1 cellular context compared by ENCODE assay signal in the genomic region with DNA sequence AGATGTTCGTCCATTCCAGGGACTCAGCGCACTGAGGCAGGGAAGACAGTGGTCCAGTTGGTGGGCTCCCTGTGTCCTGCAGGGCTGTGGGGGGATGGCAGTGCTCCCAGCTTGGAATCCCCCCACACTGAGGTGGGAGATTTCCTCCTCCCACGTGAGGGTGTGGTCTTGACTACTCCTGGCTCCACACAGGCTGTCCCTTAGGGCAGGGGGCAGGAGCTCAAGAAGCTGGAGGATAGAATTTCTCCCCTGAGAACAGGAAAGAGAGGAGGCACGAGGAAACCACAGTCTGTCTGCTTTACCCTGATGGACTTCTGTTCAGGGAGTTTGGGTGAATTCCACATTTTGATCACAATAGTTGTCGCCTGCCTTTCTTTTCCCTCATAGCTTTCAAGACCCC.
TF ChIP-seq lines count a peak whose summit lies in the region.

No MANE protein-coding gene starts in this region.

TF ChIP-seq in H1, 55 proteins besides CTCF, POLR2A, EP300 and RAD21:
- TF ChIP-seq, protein P1, sequence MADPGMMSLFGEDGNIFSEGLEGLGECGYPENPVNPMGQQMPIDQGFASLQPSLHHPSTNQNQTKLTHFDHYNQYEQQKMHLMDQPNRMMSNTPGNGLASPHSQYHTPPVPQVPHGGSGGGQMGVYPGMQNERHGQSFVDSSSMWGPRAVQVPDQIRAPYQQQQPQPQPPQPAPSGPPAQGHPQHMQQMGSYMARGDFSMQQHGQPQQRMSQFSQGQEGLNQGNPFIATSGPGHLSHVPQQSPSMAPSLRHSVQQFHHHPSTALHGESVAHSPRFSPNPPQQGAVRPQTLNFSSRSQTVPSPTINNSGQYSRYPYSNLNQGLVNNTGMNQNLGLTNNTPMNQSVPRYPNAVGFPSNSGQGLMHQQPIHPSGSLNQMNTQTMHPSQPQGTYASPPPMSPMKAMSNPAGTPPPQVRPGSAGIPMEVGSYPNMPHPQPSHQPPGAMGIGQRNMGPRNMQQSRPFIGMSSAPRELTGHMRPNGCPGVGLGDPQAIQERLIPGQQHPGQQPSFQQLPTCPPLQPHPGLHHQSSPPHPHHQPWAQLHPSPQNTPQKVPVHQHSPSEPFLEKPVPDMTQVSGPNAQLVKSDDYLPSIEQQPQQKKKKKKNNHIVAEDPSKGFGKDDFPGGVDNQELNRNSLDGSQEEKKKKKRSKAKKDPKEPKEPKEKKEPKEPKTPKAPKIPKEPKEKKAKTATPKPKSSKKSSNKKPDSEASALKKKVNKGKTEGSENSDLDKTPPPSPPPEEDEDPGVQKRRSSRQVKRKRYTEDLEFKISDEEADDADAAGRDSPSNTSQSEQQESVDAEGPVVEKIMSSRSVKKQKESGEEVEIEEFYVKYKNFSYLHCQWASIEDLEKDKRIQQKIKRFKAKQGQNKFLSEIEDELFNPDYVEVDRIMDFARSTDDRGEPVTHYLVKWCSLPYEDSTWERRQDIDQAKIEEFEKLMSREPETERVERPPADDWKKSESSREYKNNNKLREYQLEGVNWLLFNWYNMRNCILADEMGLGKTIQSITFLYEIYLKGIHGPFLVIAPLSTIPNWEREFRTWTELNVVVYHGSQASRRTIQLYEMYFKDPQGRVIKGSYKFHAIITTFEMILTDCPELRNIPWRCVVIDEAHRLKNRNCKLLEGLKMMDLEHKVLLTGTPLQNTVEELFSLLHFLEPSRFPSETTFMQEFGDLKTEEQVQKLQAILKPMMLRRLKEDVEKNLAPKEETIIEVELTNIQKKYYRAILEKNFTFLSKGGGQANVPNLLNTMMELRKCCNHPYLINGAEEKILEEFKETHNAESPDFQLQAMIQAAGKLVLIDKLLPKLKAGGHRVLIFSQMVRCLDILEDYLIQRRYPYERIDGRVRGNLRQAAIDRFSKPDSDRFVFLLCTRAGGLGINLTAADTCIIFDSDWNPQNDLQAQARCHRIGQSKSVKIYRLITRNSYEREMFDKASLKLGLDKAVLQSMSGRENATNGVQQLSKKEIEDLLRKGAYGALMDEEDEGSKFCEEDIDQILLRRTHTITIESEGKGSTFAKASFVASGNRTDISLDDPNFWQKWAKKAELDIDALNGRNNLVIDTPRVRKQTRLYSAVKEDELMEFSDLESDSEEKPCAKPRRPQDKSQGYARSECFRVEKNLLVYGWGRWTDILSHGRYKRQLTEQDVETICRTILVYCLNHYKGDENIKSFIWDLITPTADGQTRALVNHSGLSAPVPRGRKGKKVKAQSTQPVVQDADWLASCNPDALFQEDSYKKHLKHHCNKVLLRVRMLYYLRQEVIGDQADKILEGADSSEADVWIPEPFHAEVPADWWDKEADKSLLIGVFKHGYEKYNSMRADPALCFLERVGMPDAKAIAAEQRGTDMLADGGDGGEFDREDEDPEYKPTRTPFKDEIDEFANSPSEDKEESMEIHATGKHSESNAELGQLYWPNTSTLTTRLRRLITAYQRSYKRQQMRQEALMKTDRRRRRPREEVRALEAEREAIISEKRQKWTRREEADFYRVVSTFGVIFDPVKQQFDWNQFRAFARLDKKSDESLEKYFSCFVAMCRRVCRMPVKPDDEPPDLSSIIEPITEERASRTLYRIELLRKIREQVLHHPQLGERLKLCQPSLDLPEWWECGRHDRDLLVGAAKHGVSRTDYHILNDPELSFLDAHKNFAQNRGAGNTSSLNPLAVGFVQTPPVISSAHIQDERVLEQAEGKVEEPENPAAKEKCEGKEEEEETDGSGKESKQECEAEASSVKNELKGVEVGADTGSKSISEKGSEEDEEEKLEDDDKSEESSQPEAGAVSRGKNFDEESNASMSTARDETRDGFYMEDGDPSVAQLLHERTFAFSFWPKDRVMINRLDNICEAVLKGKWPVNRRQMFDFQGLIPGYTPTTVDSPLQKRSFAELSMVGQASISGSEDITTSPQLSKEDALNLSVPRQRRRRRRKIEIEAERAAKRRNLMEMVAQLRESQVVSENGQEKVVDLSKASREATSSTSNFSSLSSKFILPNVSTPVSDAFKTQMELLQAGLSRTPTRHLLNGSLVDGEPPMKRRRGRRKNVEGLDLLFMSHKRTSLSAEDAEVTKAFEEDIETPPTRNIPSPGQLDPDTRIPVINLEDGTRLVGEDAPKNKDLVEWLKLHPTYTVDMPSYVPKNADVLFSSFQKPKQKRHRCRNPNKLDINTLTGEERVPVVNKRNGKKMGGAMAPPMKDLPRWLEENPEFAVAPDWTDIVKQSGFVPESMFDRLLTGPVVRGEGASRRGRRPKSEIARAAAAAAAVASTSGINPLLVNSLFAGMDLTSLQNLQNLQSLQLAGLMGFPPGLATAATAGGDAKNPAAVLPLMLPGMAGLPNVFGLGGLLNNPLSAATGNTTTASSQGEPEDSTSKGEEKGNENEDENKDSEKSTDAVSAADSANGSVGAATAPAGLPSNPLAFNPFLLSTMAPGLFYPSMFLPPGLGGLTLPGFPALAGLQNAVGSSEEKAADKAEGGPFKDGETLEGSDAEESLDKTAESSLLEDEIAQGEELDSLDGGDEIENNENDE (IDR thresholded peaks at IDR 0.05; ENCODE audit: insufficient replicate concordance, low read length): no peak
- no peak for TF ChIP-seq MAFK (IDR thresholded peaks at IDR 0.05; ENCODE audit: low read depth, low read length)
- no peak for TF ChIP-seq BCL11A (IDR thresholded peaks at IDR 0.05; ENCODE audit: low read depth in 2 of 2, low read length in 2 of 2)
- TF ChIP-seq, protein P2, sequence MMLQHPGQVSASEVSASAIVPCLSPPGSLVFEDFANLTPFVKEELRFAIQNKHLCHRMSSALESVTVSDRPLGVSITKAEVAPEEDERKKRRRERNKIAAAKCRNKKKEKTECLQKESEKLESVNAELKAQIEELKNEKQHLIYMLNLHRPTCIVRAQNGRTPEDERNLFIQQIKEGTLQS (IDR thresholded peaks at IDR 0.05; ENCODE audit: insufficient read depth, low read depth, low read length): no peak
- TF ChIP-seq TBP (IDR thresholded peaks at IDR 0.05; ENCODE audit: low read depth, low read length): no peak
- TF ChIP-seq SP1 (IDR thresholded peaks at IDR 0.05; ENCODE audit: low read depth, low read length): no peak
TF ChIP-seq in H1: peak in this region for 0.
